Comparison of ENCODE assay signal across 1 cellular context in genomic region chr9:34177906-34178697, GRCh38.
TF ChIP-seq lines count a peak whose summit lies in the region.

No MANE protein-coding gene starts in this region.

TF ChIP-seq in GM12878, 131 proteins besides CTCF, POLR2A, EP300 and RAD21 (continued from another document):
- TF ChIP-seq CEBPZ (IDR thresholded peaks at IDR 0.05; ENCODE audit: low read depth, low read length) (no peak), SREBF1 (IDR thresholded peaks at IDR 0.05; ENCODE audit: low read length) (no peak)
